In the genomic region with DNA sequence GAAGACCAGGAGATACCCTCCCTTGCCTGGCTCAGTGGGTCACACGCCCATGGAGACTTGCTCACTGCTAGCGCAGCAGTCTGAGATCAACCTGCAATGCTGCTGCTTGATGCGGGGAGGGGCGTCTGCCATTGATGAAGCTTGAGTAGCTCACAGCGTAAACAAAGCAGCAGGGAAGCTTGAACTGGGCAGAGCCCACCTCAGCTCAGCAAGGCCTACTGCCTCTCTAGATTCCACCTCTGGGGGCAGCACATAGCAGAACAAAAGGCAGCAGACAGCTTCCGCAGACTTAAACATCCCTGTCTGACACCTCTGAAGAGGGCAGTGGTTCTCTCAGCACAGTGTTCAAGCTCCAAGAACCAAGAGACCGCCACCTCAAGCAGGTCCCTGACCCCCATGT, we compare ENCODE assay signal across 19 cellular contexts.
"Had no signal": no experiment of that assay in that cellular context is flagged by ENCODE, and none has a peak within 500 bp of the region (broad histone marks: within the 10 kb centered on the region; RNA-seq: fewer than 3 reads in every experiment).

No MANE protein-coding gene starts in this region.

- H3K4me3 ChIP-seq: adrenal gland, coronary artery, heart right ventricle, left lung, lung, psoas muscle, upper lobe of right lung had no signal

- DNase-seq: activated CD4-positive, alpha-beta T cell treated with anti-CD3 and anti-CD28 coated beads for 36 hours; activated CD4-positive, alpha-beta T cell treated with anti-CD3 and anti-CD28 coated beads, Interleukin-2, amount 50 U/mL, for 4 hours; activated CD8-positive, alpha-beta memory T cell treated with anti-CD3 and anti-CD28 coated beads for 24 hours; activated CD8-positive, alpha-beta memory T cell treated with anti-CD3 and anti-CD28 coated beads, Interleukin-2, amount 50 U/mL, for 4 hours; activated T-cell treated with anti-CD3 and anti-CD28 coated beads, Interleukin-2, amount 50 U/mL, for 24 hours; adrenal gland; heart right ventricle; left lung; naive thymus-derived CD4-positive, alpha-beta T cell; psoas muscle; right cardiac atrium; stimulated activated CD4-positive, alpha-beta T cell treated with anti-CD3 and anti-CD28 coated beads, Interleukin-12 subunit alpha, Interleukin-12 subunit beta, amount 100 ng/mL, for 4 hours; stimulated activated CD4-positive, alpha-beta T cell treated with anti-CD3 and anti-CD28 coated beads, Interleukin-4, amount 100 ng/mL, for 4 hours; stimulated activated naive CD8-positive, alpha-beta T cell treated with anti-CD3 and anti-CD28 coated beads, Interleukin-15, Interleukin-2, amounts not matched to agents 100 U/mL and 50 U/mL, for 24 hours; T-helper 1 cell; upper lobe of right lung had no signal

- H3K36me3 ChIP-seq: adrenal gland, heart right ventricle, left lung, upper lobe of right lung had no signal

- H3K27me3 ChIP-seq: adrenal gland, heart right ventricle, left lung, upper lobe of right lung had no signal

- H3K27ac ChIP-seq: adrenal gland, coronary artery, heart right ventricle, left lung, psoas muscle, upper lobe of right lung had no signal

- ATAC-seq: activated CD4-positive, alpha-beta T cell treated with anti-CD3 and anti-CD28 coated beads for 36 hours; activated T-helper 17 cell treated with anti-CD3 and anti-CD28 coated beads, Interleukin-2, amount 50 U/mL, for 72 hours; heart right ventricle; left lung; naive thymus-derived CD4-positive, alpha-beta T cell; psoas muscle; right cardiac atrium; stimulated activated naive CD8-positive, alpha-beta T cell treated with anti-CD3 and anti-CD28 coated beads, Interleukin-15, Interleukin-2, amounts not matched to agents 100 U/mL and 50 U/mL, for 24 hours; upper lobe of right lung had no signal

- H3K4me1 ChIP-seq: adrenal gland, heart right ventricle, left lung, psoas muscle, upper lobe of right lung had no signal
